Comparison of ENCODE assay signal across 10 cellular contexts in genomic region chrX:18895157-18895952, GRCh38.
DNase-seq lines count a peak whose midpoint lies in the region; ATAC-seq and TF ChIP-seq lines count a peak whose summit lies in the region.
"Had no signal": no experiment of that assay in that cellular context is flagged by ENCODE, and none has a peak within 500 bp of the region (broad histone marks: within the 10 kb centered on the region; RNA-seq: fewer than 3 reads in every experiment).

No MANE protein-coding gene starts in this region.

- H3K4me1 ChIP-seq in upper lobe of right lung, result no peaks in the 10 kb centered on the region
- H3K4me1 ChIP-seq: right lobe of liver had no signal

- H3K27me3 ChIP-seq in upper lobe of right lung, result no peaks in the 10 kb centered on the region
- H3K27me3 ChIP-seq: right lobe of liver had no signal

- DNase-seq in NCI-H1694 treated with DMSO at 0.1 percent for 48 hours (lab: John Stamatoyannopoulos, UW), result peak; percentile 45
- peak; percentile 34 for DNase-seq in iris pigment epithelial cell (ENCODE audit: low read depth)
- DNase-seq in upper lobe of right lung, result peak; percentile 66
- DNase-seq in DMS153 (lab: John Stamatoyannopoulos, UW), result no peak
- no peak for DNase-seq in 8988T
- no peak for DNase-seq in HK-2 (ENCODE audit: unreplicated experiment)
- DNase-seq: activated B cell treated with CpG ODN at 0.5 μM for 24 hours, NCI-H1048, right lobe of liver had no signal

- H3K9me3 ChIP-seq in upper lobe of right lung, result no peaks in the 10 kb centered on the region
- H3K9me3 ChIP-seq: right lobe of liver had no signal

- intact Hi-C loops in upper lobe of right lung (cut with DNase I), result no loop called here

- no peak overlapping the region for H3K4me3 ChIP-seq in upper lobe of right lung
- H3K4me3 ChIP-seq: right lobe of liver had no signal

- peak; percentile 39 for TF ChIP-seq CTCF in upper lobe of right lung (IDR thresholded peaks at IDR 0.05)

- H3K27ac ChIP-seq in cingulate gyrus (ENCODE audit: low read depth, low read length) (peak overlapping the region; percentile 54), upper lobe of right lung (no peak overlapping the region)
- H3K27ac ChIP-seq: right lobe of liver had no signal

- peak; percentile 80 for ATAC-seq in upper lobe of right lung

- H3K36me3 ChIP-seq in upper lobe of right lung, result no peaks in the 10 kb centered on the region

Comparison
In these comparisons a context has a peak if more than half of its experiments do, and no peak if none do; other contexts are left out.
1. DNase-seq: peak in NCI-H1694 treated with DMSO at 0.1 percent for 48 hours (single experiment), iris pigment epithelial cell (single experiment) and upper lobe of right lung (single experiment); none in DMS153 (single experiment), 8988T (single experiment) and HK-2 (single experiment).